Comparison of ENCODE assay signal across 2 cellular contexts in genomic region chr21:25867041-25867440, GRCh38.
TF ChIP-seq lines count a peak whose summit lies in the region.

No MANE protein-coding gene starts in this region.

TF ChIP-seq in SK-N-SH, 30 proteins besides CTCF, POLR2A, EP300 and RAD21 (continued from another document):
- TF ChIP-seq PBX3 (IDR thresholded peaks at IDR 0.05) = no peak
- no peak for TF ChIP-seq EZH2phosphoT487 (IDR thresholded peaks at IDR 0.05; ENCODE audit: borderline replicate concordance, low read depth)
- TF ChIP-seq CHD2 (IDR thresholded peaks at IDR 0.05; ENCODE audit: low read length, partially characterized antibody) = no peak
- TF ChIP-seq RXRA (IDR thresholded peaks at IDR 0.05; ENCODE audit: borderline replicate concordance, low read depth) = no peak
- no peak for TF ChIP-seq TEAD4 (IDR thresholded peaks at IDR 0.05; ENCODE audit: borderline replicate concordance, insufficient read depth)
- no peak for TF ChIP-seq GATA2 (CRISPR knock-in tag; IDR thresholded peaks at IDR 0.05)
- TF ChIP-seq JUND (IDR thresholded peaks at IDR 0.05) = no peak
- TF ChIP-seq FOSL2 (IDR thresholded peaks at IDR 0.05; ENCODE audit: borderline replicate concordance, low read depth) = no peak
- TF ChIP-seq FOXM1 (IDR thresholded peaks at IDR 0.05; ENCODE audit: low read depth) = no peak
- no peak for TF ChIP-seq IRF3 (IDR thresholded peaks at IDR 0.05; ENCODE audit: low read depth, low read length)
TF ChIP-seq in SK-N-SH: peak in this region for 0.

TF ChIP-seq in SK-N-SH treated with all-trans-retinoic acid at 6 μM for 48 hours, 23 proteins besides CTCF, POLR2A, EP300 and RAD21 (continued from another document):
- TF ChIP-seq POU6F1 (CRISPR knock-in tag; IDR thresholded peaks at IDR 0.05; ENCODE audit: borderline replicate concordance, low read depth) (no peak), RARB (CRISPR knock-in tag; IDR thresholded peaks at IDR 0.05) (no peak), ARNTL (CRISPR knock-in tag; IDR thresholded peaks at IDR 0.05; ENCODE audit: borderline replicate concordance, low read depth) (no peak), OSR1 (CRISPR knock-in tag; IDR thresholded peaks at IDR 0.05) (no peak), BACH2 (CRISPR knock-in tag; IDR thresholded peaks at IDR 0.05; ENCODE audit: borderline replicate concordance) (no peak), SNAI2 (CRISPR knock-in tag; IDR thresholded peaks at IDR 0.05) (no peak), ZNF565 (CRISPR knock-in tag; conservative IDR thresholded peaks at IDR 0.05; ENCODE audit: low read depth) (no peak), GLIS3 (CRISPR knock-in tag; IDR thresholded peaks at IDR 0.05) (no peak), ZFP3 (CRISPR knock-in tag; IDR thresholded peaks at IDR 0.05) (no peak), ESRRG (CRISPR knock-in tag; IDR thresholded peaks at IDR 0.05) (no peak), TSHZ2 (CRISPR knock-in tag; IDR thresholded peaks at IDR 0.05) (no peak), ZNF70 (CRISPR knock-in tag; IDR thresholded peaks at IDR 0.05) (no peak)
- TF ChIP-seq, protein P1, sequence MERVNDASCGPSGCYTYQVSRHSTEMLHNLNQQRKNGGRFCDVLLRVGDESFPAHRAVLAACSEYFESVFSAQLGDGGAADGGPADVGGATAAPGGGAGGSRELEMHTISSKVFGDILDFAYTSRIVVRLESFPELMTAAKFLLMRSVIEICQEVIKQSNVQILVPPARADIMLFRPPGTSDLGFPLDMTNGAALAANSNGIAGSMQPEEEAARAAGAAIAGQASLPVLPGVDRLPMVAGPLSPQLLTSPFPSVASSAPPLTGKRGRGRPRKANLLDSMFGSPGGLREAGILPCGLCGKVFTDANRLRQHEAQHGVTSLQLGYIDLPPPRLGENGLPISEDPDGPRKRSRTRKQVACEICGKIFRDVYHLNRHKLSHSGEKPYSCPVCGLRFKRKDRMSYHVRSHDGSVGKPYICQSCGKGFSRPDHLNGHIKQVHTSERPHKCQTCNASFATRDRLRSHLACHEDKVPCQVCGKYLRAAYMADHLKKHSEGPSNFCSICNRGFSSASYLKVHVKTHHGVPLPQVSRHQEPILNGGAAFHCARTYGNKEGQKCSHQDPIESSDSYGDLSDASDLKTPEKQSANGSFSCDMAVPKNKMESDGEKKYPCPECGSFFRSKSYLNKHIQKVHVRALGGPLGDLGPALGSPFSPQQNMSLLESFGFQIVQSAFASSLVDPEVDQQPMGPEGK (CRISPR knock-in tag; IDR thresholded peaks at IDR 0.05; ENCODE audit: borderline replicate concordance) = no peak
- TF ChIP-seq, protein P2, sequence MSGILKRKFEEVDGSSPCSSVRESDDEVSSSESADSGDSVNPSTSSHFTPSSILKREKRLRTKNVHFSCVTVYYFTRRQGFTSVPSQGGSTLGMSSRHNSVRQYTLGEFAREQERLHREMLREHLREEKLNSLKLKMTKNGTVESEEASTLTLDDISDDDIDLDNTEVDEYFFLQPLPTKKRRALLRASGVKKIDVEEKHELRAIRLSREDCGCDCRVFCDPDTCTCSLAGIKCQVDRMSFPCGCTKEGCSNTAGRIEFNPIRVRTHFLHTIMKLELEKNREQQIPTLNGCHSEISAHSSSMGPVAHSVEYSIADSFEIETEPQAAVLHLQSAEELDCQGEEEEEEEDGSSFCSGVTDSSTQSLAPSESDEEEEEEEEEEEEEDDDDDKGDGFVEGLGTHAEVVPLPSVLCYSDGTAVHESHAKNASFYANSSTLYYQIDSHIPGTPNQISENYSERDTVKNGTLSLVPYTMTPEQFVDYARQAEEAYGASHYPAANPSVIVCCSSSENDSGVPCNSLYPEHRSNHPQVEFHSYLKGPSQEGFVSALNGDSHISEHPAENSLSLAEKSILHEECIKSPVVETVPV (CRISPR knock-in tag; IDR thresholded peaks at IDR 0.05) = no peak
TF ChIP-seq in SK-N-SH treated with all-trans-retinoic acid at 6 μM for 48 hours: peak in this region for 0.
